In the genomic region with DNA sequence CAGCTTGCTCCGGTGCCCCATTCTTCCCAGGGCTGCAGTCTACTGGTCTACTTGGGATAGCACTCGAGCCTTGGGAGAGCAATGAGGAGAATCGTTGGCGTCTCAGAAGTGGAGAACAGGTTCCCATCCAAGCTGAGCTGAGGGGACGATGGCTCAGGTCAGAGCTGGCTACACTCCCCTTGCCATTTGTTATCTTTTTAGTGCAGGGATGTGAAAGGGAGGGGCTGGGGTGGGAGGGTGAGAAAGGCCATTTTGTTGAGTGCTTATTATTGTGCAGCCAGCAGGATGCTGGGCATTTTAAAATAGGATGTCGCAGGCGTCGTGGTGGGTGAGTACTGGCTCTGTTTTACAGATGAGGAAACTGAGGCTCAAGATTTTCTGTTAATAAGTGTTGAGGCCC, we compare ENCODE assay signal across 1 cellular context.
TF ChIP-seq lines count a peak whose summit lies in the region.

No MANE protein-coding gene starts in this region.

TF ChIP-seq in K562, 482 proteins besides CTCF, POLR2A, EP300 and RAD21 (continued from another document and continues in another):
- TF ChIP-seq, protein P1, sequence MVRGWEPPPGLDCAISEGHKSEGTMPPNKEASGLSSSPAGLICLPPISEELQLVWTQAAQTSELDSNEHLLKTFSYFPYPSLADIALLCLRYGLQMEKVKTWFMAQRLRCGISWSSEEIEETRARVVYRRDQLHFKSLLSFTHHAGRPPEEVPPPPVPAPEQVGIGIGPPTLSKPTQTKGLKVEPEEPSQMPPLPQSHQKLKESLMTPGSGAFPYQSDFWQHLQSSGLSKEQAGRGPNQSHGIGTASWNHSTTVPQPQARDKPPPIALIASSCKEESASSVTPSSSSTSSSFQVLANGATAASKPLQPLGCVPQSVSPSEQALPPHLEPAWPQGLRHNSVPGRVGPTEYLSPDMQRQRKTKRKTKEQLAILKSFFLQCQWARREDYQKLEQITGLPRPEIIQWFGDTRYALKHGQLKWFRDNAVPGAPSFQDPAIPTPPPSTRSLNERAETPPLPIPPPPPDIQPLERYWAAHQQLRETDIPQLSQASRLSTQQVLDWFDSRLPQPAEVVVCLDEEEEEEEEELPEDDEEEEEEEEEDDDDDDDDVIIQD (CRISPR knock-in tag; IDR thresholded peaks at IDR 0.05), result no peak
- no peak for TF ChIP-seq POLR2AphosphoS2 (IDR thresholded peaks at IDR 0.05; ENCODE audit: low read length)
- TF ChIP-seq, protein P2, sequence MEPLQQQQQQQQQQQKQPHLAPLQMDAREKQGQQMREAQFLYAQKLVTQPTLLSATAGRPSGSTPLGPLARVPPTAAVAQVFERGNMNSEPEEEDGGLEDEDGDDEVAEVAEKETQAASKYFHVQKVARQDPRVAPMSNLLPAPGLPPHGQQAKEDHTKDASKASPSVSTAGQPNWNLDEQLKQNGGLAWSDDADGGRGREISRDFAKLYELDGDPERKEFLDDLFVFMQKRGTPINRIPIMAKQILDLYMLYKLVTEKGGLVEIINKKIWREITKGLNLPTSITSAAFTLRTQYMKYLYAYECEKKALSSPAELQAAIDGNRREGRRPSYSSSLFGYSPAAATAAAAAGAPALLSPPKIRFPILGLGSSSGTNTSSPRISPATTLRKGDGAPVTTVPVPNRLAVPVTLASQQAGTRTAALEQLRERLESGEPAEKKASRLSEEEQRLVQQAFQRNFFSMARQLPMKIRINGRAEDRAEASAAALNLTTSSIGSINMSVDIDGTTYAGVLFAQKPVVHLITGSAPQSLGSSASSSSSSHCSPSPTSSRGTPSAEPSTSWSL (CRISPR knock-in tag; IDR thresholded peaks at IDR 0.05; ENCODE audit: borderline replicate concordance), result no peak
- no peak for TF ChIP-seq MCM2 (IDR thresholded peaks at IDR 0.05; ENCODE audit: low read depth)
- TF ChIP-seq, protein P3, sequence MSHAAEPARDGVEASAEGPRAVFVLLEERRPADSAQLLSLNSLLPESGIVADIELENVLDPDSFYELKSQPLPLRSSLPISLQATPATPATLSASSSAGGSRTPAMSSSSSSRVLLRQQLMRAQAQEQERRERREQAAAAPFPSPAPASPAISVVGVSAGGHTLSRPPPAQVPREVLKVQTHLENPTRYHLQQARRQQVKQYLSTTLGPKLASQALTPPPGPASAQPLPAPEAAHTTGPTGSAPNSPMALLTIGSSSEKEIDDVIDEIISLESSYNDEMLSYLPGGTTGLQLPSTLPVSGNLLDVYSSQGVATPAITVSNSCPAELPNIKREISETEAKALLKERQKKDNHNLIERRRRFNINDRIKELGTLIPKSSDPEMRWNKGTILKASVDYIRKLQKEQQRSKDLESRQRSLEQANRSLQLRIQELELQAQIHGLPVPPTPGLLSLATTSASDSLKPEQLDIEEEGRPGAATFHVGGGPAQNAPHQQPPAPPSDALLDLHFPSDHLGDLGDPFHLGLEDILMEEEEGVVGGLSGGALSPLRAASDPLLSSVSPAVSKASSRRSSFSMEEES (CRISPR knock-in tag; IDR thresholded peaks at IDR 0.05), result no peak
- TF ChIP-seq, protein P4, sequence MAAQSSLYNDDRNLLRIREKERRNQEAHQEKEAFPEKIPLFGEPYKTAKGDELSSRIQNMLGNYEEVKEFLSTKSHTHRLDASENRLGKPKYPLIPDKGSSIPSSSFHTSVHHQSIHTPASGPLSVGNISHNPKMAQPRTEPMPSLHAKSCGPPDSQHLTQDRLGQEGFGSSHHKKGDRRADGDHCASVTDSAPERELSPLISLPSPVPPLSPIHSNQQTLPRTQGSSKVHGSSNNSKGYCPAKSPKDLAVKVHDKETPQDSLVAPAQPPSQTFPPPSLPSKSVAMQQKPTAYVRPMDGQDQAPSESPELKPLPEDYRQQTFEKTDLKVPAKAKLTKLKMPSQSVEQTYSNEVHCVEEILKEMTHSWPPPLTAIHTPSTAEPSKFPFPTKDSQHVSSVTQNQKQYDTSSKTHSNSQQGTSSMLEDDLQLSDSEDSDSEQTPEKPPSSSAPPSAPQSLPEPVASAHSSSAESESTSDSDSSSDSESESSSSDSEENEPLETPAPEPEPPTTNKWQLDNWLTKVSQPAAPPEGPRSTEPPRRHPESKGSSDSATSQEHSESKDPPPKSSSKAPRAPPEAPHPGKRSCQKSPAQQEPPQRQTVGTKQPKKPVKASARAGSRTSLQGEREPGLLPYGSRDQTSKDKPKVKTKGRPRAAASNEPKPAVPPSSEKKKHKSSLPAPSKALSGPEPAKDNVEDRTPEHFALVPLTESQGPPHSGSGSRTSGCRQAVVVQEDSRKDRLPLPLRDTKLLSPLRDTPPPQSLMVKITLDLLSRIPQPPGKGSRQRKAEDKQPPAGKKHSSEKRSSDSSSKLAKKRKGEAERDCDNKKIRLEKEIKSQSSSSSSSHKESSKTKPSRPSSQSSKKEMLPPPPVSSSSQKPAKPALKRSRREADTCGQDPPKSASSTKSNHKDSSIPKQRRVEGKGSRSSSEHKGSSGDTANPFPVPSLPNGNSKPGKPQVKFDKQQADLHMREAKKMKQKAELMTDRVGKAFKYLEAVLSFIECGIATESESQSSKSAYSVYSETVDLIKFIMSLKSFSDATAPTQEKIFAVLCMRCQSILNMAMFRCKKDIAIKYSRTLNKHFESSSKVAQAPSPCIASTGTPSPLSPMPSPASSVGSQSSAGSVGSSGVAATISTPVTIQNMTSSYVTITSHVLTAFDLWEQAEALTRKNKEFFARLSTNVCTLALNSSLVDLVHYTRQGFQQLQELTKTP (IDR thresholded peaks at IDR 0.05; ENCODE audit: low read depth in 1 of 2, partially characterized antibody in 2 of 2), result no peak
- no peak for TF ChIP-seq PRPF4 (IDR thresholded peaks at IDR 0.05; ENCODE audit: insufficient read depth, low read depth, low read length, poor library complexity, severe bottlenecking)
- TF ChIP-seq, protein P5, sequence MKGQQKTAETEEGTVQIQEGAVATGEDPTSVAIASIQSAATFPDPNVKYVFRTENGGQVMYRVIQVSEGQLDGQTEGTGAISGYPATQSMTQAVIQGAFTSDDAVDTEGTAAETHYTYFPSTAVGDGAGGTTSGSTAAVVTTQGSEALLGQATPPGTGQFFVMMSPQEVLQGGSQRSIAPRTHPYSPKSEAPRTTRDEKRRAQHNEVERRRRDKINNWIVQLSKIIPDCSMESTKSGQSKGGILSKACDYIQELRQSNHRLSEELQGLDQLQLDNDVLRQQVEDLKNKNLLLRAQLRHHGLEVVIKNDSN (CRISPR knock-in tag; IDR thresholded peaks at IDR 0.05), result no peak
- no peak for TF ChIP-seq SMAD1 (IDR thresholded peaks at IDR 0.05; ENCODE audit: low read depth, low read length, partially characterized antibody)
- TF ChIP-seq CBFA2T2 (conservative IDR thresholded peaks at IDR 0.05), result peak; percentile 44
- TF ChIP-seq ZNF24 (IDR thresholded peaks at IDR 0.05), result no peak
- no peak for TF ChIP-seq PRMT5 (CRISPR knock-in tag; IDR thresholded peaks at IDR 0.05)
- no peak for TF ChIP-seq HDAC2 (IDR thresholded peaks at IDR 0.05)
- no peak for TF ChIP-seq KLF10 (CRISPR knock-in tag; IDR thresholded peaks at IDR 0.05)
- no peak for TF ChIP-seq MYNN (IDR thresholded peaks at IDR 0.05)
- TF ChIP-seq MYNN (CRISPR knock-in tag; IDR thresholded peaks at IDR 0.05), result no peak
- TF ChIP-seq ZNF780A (CRISPR knock-in tag; IDR thresholded peaks at IDR 0.05), result no peak
- TF ChIP-seq RBM39 (optimal IDR thresholded peaks at IDR 0.05; ENCODE audit: low read depth, low read length), result no peak
- no peak for TF ChIP-seq PHB (CRISPR knock-in tag; IDR thresholded peaks at IDR 0.05)
- no peak for TF ChIP-seq POU5F1 (IDR thresholded peaks at IDR 0.05; ENCODE audit: borderline replicate concordance, low read depth, low read length, partially characterized antibody)
- TF ChIP-seq ZC3H4 (CRISPR knock-in tag; IDR thresholded peaks at IDR 0.05; ENCODE audit: borderline replicate concordance), result no peak
- TF ChIP-seq RNF2 (IDR thresholded peaks at IDR 0.05), result no peak
- no peak for TF ChIP-seq CREM (IDR thresholded peaks at IDR 0.05; ENCODE audit: low read depth)
- TF ChIP-seq ZNF785 (CRISPR knock-in tag; IDR thresholded peaks at IDR 0.05), result no peak
- no peak for TF ChIP-seq KLF13 (tag; IDR thresholded peaks at IDR 0.05; ENCODE audit: borderline replicate concordance, low read depth)
- TF ChIP-seq ELF4 (CRISPR knock-in tag; IDR thresholded peaks at IDR 0.05), result no peak
- TF ChIP-seq, protein P6, sequence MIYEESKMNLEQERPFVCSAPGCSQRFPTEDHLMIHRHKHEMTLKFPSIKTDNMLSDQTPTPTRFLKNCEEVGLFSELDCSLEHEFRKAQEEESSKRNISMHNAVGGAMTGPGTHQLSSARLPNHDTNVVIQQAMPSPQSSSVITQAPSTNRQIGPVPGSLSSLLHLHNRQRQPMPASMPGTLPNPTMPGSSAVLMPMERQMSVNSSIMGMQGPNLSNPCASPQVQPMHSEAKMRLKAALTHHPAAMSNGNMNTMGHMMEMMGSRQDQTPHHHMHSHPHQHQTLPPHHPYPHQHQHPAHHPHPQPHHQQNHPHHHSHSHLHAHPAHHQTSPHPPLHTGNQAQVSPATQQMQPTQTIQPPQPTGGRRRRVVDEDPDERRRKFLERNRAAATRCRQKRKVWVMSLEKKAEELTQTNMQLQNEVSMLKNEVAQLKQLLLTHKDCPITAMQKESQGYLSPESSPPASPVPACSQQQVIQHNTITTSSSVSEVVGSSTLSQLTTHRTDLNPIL (CRISPR knock-in tag; IDR thresholded peaks at IDR 0.05), result no peak
- TF ChIP-seq MTF1 (CRISPR knock-in tag; IDR thresholded peaks at IDR 0.05; ENCODE audit: borderline replicate concordance), result no peak
- no peak for TF ChIP-seq BRCA1 (IDR thresholded peaks at IDR 0.05)
- TF ChIP-seq BRCA1 (CRISPR knock-in tag; IDR thresholded peaks at IDR 0.05), result no peak
- TF ChIP-seq RBM14 (IDR thresholded peaks at IDR 0.05; ENCODE audit: borderline replicate concordance, insufficient read depth, low read depth, low read length), result no peak
- TF ChIP-seq NR2C1 (IDR thresholded peaks at IDR 0.05), result no peak
- TF ChIP-seq NR2C1 (tag; IDR thresholded peaks at IDR 0.05), result no peak
- TF ChIP-seq ARID1B (IDR thresholded peaks at IDR 0.05), result peak; percentile 75
- no peak for TF ChIP-seq BCOR (IDR thresholded peaks at IDR 0.05)
- TF ChIP-seq, protein P7, sequence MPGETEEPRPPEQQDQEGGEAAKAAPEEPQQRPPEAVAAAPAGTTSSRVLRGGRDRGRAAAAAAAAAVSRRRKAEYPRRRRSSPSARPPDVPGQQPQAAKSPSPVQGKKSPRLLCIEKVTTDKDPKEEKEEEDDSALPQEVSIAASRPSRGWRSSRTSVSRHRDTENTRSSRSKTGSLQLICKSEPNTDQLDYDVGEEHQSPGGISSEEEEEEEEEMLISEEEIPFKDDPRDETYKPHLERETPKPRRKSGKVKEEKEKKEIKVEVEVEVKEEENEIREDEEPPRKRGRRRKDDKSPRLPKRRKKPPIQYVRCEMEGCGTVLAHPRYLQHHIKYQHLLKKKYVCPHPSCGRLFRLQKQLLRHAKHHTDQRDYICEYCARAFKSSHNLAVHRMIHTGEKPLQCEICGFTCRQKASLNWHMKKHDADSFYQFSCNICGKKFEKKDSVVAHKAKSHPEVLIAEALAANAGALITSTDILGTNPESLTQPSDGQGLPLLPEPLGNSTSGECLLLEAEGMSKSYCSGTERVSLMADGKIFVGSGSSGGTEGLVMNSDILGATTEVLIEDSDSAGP (CRISPR knock-in tag; IDR thresholded peaks at IDR 0.05), result no peak
- TF ChIP-seq DMBX1 (CRISPR knock-in tag; IDR thresholded peaks at IDR 0.05; ENCODE audit: borderline replicate concordance), result no peak
- no peak for TF ChIP-seq TAF7 (tag; IDR thresholded peaks at IDR 0.05)
- no peak for TF ChIP-seq GTF2E2 (tag; IDR thresholded peaks at IDR 0.05)
- peak in 1 of 2 experiments; percentile 39; a peak in 1 of 4 replicates for TF ChIP-seq MAZ (CRISPR knock-in tag; conservative IDR thresholded peaks at IDR 0.05 in 1 of 2, IDR thresholded peaks at IDR 0.05 in 1 of 2)
- TF ChIP-seq ZNF717 (CRISPR knock-in tag; IDR thresholded peaks at IDR 0.05), result no peak
- peak; percentile 67 for TF ChIP-seq CBFA2T3 (IDR thresholded peaks at IDR 0.05)
- TF ChIP-seq ZNF274 (IDR thresholded peaks at IDR 0.05; ENCODE audit: borderline replicate concordance, low read depth, low read length), result no peak
- 0 out of 2 replicates have a peak, but pooled peaks have one; percentile 26 for TF ChIP-seq DPF2 (IDR thresholded peaks at IDR 0.05)
- TF ChIP-seq ZNF668 (CRISPR knock-in tag; IDR thresholded peaks at IDR 0.05), result no peak
- TF ChIP-seq CAMTA2 (CRISPR knock-in tag; conservative IDR thresholded peaks at IDR 0.05), result no peak
- TF ChIP-seq, protein P8, sequence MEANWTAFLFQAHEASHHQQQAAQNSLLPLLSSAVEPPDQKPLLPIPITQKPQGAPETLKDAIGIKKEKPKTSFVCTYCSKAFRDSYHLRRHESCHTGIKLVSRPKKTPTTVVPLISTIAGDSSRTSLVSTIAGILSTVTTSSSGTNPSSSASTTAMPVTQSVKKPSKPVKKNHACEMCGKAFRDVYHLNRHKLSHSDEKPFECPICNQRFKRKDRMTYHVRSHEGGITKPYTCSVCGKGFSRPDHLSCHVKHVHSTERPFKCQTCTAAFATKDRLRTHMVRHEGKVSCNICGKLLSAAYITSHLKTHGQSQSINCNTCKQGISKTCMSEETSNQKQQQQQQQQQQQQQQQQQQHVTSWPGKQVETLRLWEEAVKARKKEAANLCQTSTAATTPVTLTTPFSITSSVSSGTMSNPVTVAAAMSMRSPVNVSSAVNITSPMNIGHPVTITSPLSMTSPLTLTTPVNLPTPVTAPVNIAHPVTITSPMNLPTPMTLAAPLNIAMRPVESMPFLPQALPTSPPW (CRISPR knock-in tag; IDR thresholded peaks at IDR 0.05), result peak; percentile 91
- no peak for TF ChIP-seq KAT8 (IDR thresholded peaks at IDR 0.05; ENCODE audit: low read depth)
- no peak for TF ChIP-seq ADNP (tag; IDR thresholded peaks at IDR 0.05)
- no peak for TF ChIP-seq SIX5 (IDR thresholded peaks at IDR 0.05; ENCODE audit: borderline replicate concordance in 1 of 2, insufficient read depth in 1 of 2, low read depth in 1 of 2, low read length in 2 of 2)
- TF ChIP-seq, protein P9, sequence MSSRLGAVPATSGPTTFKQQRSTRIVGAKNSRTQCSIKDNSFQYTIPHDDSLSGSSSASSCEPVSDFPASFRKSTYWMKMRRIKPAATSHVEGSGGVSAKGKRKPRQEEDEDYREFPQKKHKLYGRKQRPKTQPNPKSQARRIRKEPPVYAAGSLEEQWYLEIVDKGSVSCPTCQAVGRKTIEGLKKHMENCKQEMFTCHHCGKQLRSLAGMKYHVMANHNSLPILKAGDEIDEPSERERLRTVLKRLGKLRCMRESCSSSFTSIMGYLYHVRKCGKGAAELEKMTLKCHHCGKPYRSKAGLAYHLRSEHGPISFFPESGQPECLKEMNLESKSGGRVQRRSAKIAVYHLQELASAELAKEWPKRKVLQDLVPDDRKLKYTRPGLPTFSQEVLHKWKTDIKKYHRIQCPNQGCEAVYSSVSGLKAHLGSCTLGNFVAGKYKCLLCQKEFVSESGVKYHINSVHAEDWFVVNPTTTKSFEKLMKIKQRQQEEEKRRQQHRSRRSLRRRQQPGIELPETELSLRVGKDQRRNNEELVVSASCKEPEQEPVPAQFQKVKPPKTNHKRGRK (tag; IDR thresholded peaks at IDR 0.05), result no peak
- no peak for TF ChIP-seq GATAD2B (IDR thresholded peaks at IDR 0.05; ENCODE audit: borderline replicate concordance)
- no peak for TF ChIP-seq FOS (IDR thresholded peaks at IDR 0.05; ENCODE audit: extremely low read depth, insufficient read length)
